8 cellular contexts compared by ENCODE assay signal in genomic region chr1:6348511-6349191, GRCh38. TPM values are rescaled to one million over a fixed set of nuclear protein-coding genes. Genes with fewer than 3 reads are reported as not detected.
A peak's percentile ranks its signal among the peaks of the same experiment; 100 is the strongest.
DNase-seq lines count a peak whose midpoint lies in the region; ATAC-seq and TF ChIP-seq lines count a peak whose summit lies in the region.

No MANE protein-coding gene starts in this region.

- peak overlapping the region; percentile 97 for H3K27ac Mint-ChIP-seq in activated T-helper 17 cell treated with anti-CD3 and anti-CD28 coated beads, Interleukin-2, amount 50 U/mL, for 72 hours
- H3K27ac Mint-ChIP-seq in stimulated activated naive CD8-positive, alpha-beta T cell treated with anti-CD3 and anti-CD28 coated beads, Interleukin-15, Interleukin-2, amounts not matched to agents 100 ng/mL and 50 ng/mL, for 24 hours, result peak overlapping the region; percentile 68

- H3K27me3 Mint-ChIP-seq in activated T-helper 17 cell treated with anti-CD3 and anti-CD28 coated beads, Interleukin-2, amount 50 U/mL, for 72 hours, result no peaks in the 10 kb centered on the region
- no peaks in the 10 kb centered on the region for H3K27me3 Mint-ChIP-seq in stimulated activated naive CD8-positive, alpha-beta T cell treated with anti-CD3 and anti-CD28 coated beads, Interleukin-15, Interleukin-2, amounts not matched to agents 100 ng/mL and 50 ng/mL, for 24 hours

- intact Hi-C loops in left ventricle myocardium superior (cut with micrococcal nuclease), result loop anchor here (10.0 kb wide), 1 partner anchor 104 kb away; the partner anchor contains the start of gene HES3

- H3K4me3 ChIP-seq in RWPE2 (ENCODE audit: severe bottlenecking), result no peak overlapping the region

- no peaks in the 10 kb centered on the region for H3K27me3 ChIP-seq in RWPE2 (ENCODE audit: insufficient read depth, poor library complexity, severe bottlenecking)

- H3K9me3 ChIP-seq in RWPE2 (ENCODE audit: severe bottlenecking), result no peaks in the 10 kb centered on the region

- peaks cover 20% of the 10 kb centered on the region for H3K36me3 ChIP-seq in RWPE2 (ENCODE audit: low read depth)

- no peaks in the 10 kb centered on the region for H3K36me3 Mint-ChIP-seq in activated T-helper 17 cell treated with anti-CD3 and anti-CD28 coated beads, Interleukin-2, amount 50 U/mL, for 72 hours (ENCODE audit: low read depth)
- H3K36me3 Mint-ChIP-seq in stimulated activated naive CD8-positive, alpha-beta T cell treated with anti-CD3 and anti-CD28 coated beads, Interleukin-15, Interleukin-2, amounts not matched to agents 100 ng/mL and 50 ng/mL, for 24 hours (ENCODE audit: low read depth), result peaks cover 5% of the 10 kb centered on the region

- H3K4me1 Mint-ChIP-seq in activated T-helper 17 cell treated with anti-CD3 and anti-CD28 coated beads, Interleukin-2, amount 50 U/mL, for 72 hours, result peaks cover 9% of the 10 kb centered on the region
- H3K4me1 Mint-ChIP-seq in stimulated activated naive CD8-positive, alpha-beta T cell treated with anti-CD3 and anti-CD28 coated beads, Interleukin-15, Interleukin-2, amounts not matched to agents 100 ng/mL and 50 ng/mL, for 24 hours (ENCODE audit: low read depth), result peaks cover 17% of the 10 kb centered on the region

- peak overlapping the region; percentile 64 for H3K27ac ChIP-seq in RWPE2 (ENCODE audit: poor library complexity, severe bottlenecking)

- peaks cover 48% of the 10 kb centered on the region for H3K4me1 ChIP-seq in RWPE2 (ENCODE audit: insufficient read depth, poor library complexity, severe bottlenecking)

- peak overlapping the region; percentile 88 for H3K4me3 Mint-ChIP-seq in activated T-helper 17 cell treated with anti-CD3 and anti-CD28 coated beads, Interleukin-2, amount 50 U/mL, for 72 hours
- H3K4me3 Mint-ChIP-seq in stimulated activated naive CD8-positive, alpha-beta T cell treated with anti-CD3 and anti-CD28 coated beads, Interleukin-15, Interleukin-2, amounts not matched to agents 100 ng/mL and 50 ng/mL, for 24 hours, result peak overlapping the region; percentile 33

- in situ Hi-C loops in G401 (cut with HindIII; ENCODE audit: low sequenced_read_pairs), result no loop called here

- peak; percentile 47 for DNase-seq in RWPE2 (ENCODE audit: low spot score)
- peak; percentile 50 for DNase-seq in left ventricle myocardium superior
- DNase-seq in putamen (ENCODE audit: low spot score), result no peak
- DNase-seq in dedifferentiated amniotic fluid mesenchymal stem cell (ENCODE audit: extremely low spot score), result no peak
- DNase-seq in G401 (ENCODE audit: low spot score), result no peak

- ATAC-seq in RWPE2 (ENCODE audit: low read depth), result peak; percentile 8; the same call in 1 of the 3 replicates
- peak; percentile 88 for ATAC-seq in activated T-helper 17 cell treated with anti-CD3 and anti-CD28 coated beads, Interleukin-2, amount 50 U/mL, for 72 hours (replicated peaks)
- ATAC-seq in left ventricle myocardium superior, result peak; percentile 3
- no peak for ATAC-seq in HG02981 (IDR thresholded peaks at IDR 0.05; ENCODE audit: unreplicated experiment)

- H3K9me3 Mint-ChIP-seq in activated T-helper 17 cell treated with anti-CD3 and anti-CD28 coated beads, Interleukin-2, amount 50 U/mL, for 72 hours, result no peaks in the 10 kb centered on the region
- no peaks in the 10 kb centered on the region for H3K9me3 Mint-ChIP-seq in stimulated activated naive CD8-positive, alpha-beta T cell treated with anti-CD3 and anti-CD28 coated beads, Interleukin-15, Interleukin-2, amounts not matched to agents 100 ng/mL and 50 ng/mL, for 24 hours

- no peak for TF ChIP-seq CTCF in RWPE2 (IDR thresholded peaks at IDR 0.05; ENCODE audit: poor library complexity, severe bottlenecking)

RNA-seq across cellular contexts. Expression of gene ACOT7, which starts 44.9 kb away (rescaled TPM):
- 10 to 100 TPM; 43.5 to 96.3 TPM for total RNA-seq in activated T-helper 17 cell treated with anti-CD3 and anti-CD28 coated beads, Interleukin-2, amount 50 U/mL, for 72 hours
- total RNA-seq in left ventricle myocardium superior, result 7.8 TPM
- 94.4 and 99.2 TPM in 2 replicates for total RNA-seq in G401 (2014; rRNA removed; shearing (Covaris generic))

Comparison
In these comparisons a context has a peak if more than half of its experiments do, and no peak if none do; other contexts are left out.
1. DNase-seq: peak in RWPE2 (single experiment) and left ventricle myocardium superior (single experiment); none in putamen (single experiment), dedifferentiated amniotic fluid mesenchymal stem cell (single experiment) and G401 (single experiment).